In genomic region chr18:80233201-80233835, GRCh38 we compare ENCODE assay signal across 30 cellular contexts. TPM values are rescaled to one million over a fixed set of nuclear protein-coding genes. Genes with fewer than 3 reads are reported as not detected.
"Had no signal": no experiment of that assay in that cellular context is flagged by ENCODE, and none has a peak within 500 bp of the region (broad histone marks: within the 10 kb centered on the region; RNA-seq: fewer than 3 reads in every experiment).

No MANE protein-coding gene starts in this region.

- H3K36me3 Mint-ChIP-seq: immature natural killer cell had no signal

- H3K27me3 ChIP-seq: gastroesophageal sphincter, left lung, neutrophil, pancreas, testis, uterus had no signal

- H3K9me3 ChIP-seq: gastroesophageal sphincter, left lung, neutrophil, pancreas, prostate gland, testis, uterus had no signal

- H3K4me3 ChIP-seq: gastroesophageal sphincter, left lung, pancreas, prostate gland, testis, uterus had no signal

- H3K4me1 ChIP-seq: gastroesophageal sphincter, left lung, pancreas, prostate gland, testis, uterus had no signal

- ATAC-seq: activated T-helper 17 cell treated with anti-CD3 and anti-CD28 coated beads, Interleukin-2, amount 50 U/mL, for 72 hours; effector memory CD8-positive, alpha-beta T cell; gastroesophageal sphincter; left lung; pancreas had no signal

- DNase-seq: activated B cell treated with CpG ODN at 0.5 μM for 24 hours; activated CD4-positive, alpha-beta T cell treated with anti-CD3 and anti-CD28 coated beads for 4 hours; activated CD4-positive, alpha-beta T cell treated with anti-CD3 and anti-CD28 coated beads, Interleukin-2, amount 50 U/mL, for 48 hours; activated CD8-positive, alpha-beta memory T cell treated with anti-CD3 and anti-CD28 coated beads, Interleukin-2, amount 50 U/mL, for 48 hours; activated gamma-delta T cell treated with Interleukin-2 at 50 U/mL for 16 hours; activated naive CD4-positive, alpha-beta T cell treated with anti-CD3 and anti-CD28 coated beads, Interleukin-2, amount 50 U/mL, for 16 hours; activated T-cell treated with anti-CD3 and anti-CD28 coated beads, Interleukin-2, amount 50 U/mL, for 24 hours; amniotic stem cell; caudate nucleus; cortex of kidney; effector memory CD8-positive, alpha-beta T cell; hypothalamus; immature natural killer cell; kidney glomerular epithelial cell; left lung; stimulated activated CD4-positive, alpha-beta T cell treated with anti-CD3 and anti-CD28 coated beads, Interleukin-15, amount 100 ng/mL, for 24 hours; stimulated activated CD4-positive, alpha-beta T cell treated with anti-CD3 and anti-CD28 coated beads, Interleukin-2, amount 100 ng/mL, for 24 hours; stimulated activated naive CD4-positive, alpha-beta T cell treated with Interleukin-2 at 50 U/mL for 16 hours; T-helper 1 cell; testis; trophoblast cell; uterus had no signal

- H3K27ac Mint-ChIP-seq: activated B cell treated with CpG ODN at 0.5 μM for 24 hours; activated T-cell treated with anti-CD3 and anti-CD28 coated beads, Interleukin-2, amount 50 U/mL, for 24 hours; activated T-helper 17 cell treated with anti-CD3 and anti-CD28 coated beads, Interleukin-2, amount 50 U/mL, for 72 hours; effector memory CD8-positive, alpha-beta T cell; immature natural killer cell; T-helper 2 cell treated with Interferon-gamma antibody and Interleukin-4, amounts not matched to agents 5 μg/mL and 100 μg/mL, for 36 hours had no signal

- H3K4me1 Mint-ChIP-seq: activated B cell treated with CpG ODN at 0.5 μM for 24 hours; activated T-helper 17 cell treated with anti-CD3 and anti-CD28 coated beads, Interleukin-2, amount 50 U/mL, for 72 hours; immature natural killer cell had no signal

- H3K27ac ChIP-seq: gastroesophageal sphincter, left lung, neutrophil, pancreas, prostate gland, testis, uterus had no signal

- H3K9me3 Mint-ChIP-seq: activated B cell treated with CpG ODN at 0.5 μM for 24 hours; activated T-cell treated with anti-CD3 and anti-CD28 coated beads, Interleukin-2, amount 50 U/mL, for 24 hours; activated T-helper 17 cell treated with anti-CD3 and anti-CD28 coated beads, Interleukin-2, amount 50 U/mL, for 72 hours; effector memory CD8-positive, alpha-beta T cell; T-helper 2 cell treated with Interferon-gamma antibody and Interleukin-4, amounts not matched to agents 5 μg/mL and 100 μg/mL, for 36 hours had no signal

- H3K4me3 Mint-ChIP-seq: activated B cell treated with CpG ODN at 0.5 μM for 24 hours; activated T-cell treated with anti-CD3 and anti-CD28 coated beads, Interleukin-2, amount 50 U/mL, for 24 hours; activated T-helper 17 cell treated with anti-CD3 and anti-CD28 coated beads, Interleukin-2, amount 50 U/mL, for 72 hours; effector memory CD8-positive, alpha-beta T cell; immature natural killer cell; nephron; T-helper 2 cell treated with Interferon-gamma antibody and Interleukin-4, amounts not matched to agents 5 μg/mL and 100 μg/mL, for 36 hours had no signal

- FAIRE-seq: endothelial cell of umbilical vein, pancreas had no signal

- H3K36me3 ChIP-seq: gastroesophageal sphincter, left lung, neutrophil, pancreas, prostate gland, uterus had no signal

RNA-seq across cellular contexts. Expression of gene PARD6G, which starts 14.0 kb away (rescaled TPM):
- total RNA-seq: activated B cell treated with CpG ODN at 0.5 μM for 24 hours had no signal
